18 cellular contexts compared by ENCODE assay signal in genomic region chr22:43238526-43239006, GRCh38.
"Had no signal": no experiment of that assay in that cellular context is flagged by ENCODE, and none has a peak within 500 bp of the region (broad histone marks: within the 10 kb centered on the region; RNA-seq: fewer than 3 reads in every experiment).

No MANE protein-coding gene starts in this region.

- H3K27ac ChIP-seq: colonic mucosa, dorsolateral prefrontal cortex, parathyroid adenoma, thyroid gland, WERI-Rb-1 had no signal

- H3K9me3 ChIP-seq: colonic mucosa, spleen, thyroid gland had no signal

- H3K36me3 ChIP-seq: colonic mucosa, spleen, thyroid gland, WERI-Rb-1 had no signal

- H3K27me3 ChIP-seq: colonic mucosa, spleen, thyroid gland had no signal

- H3K9me3 Mint-ChIP-seq: activated naive CD8-positive, alpha-beta T cell treated with anti-CD3 and anti-CD28 coated beads for 36 hours; effector memory CD8-positive, alpha-beta T cell; nephron; T-cell; T-helper 2 cell treated with Interferon-gamma antibody and Interleukin-4, amounts not matched to agents 5 μg/mL and 100 μg/mL, for 36 hours had no signal

- H3K36me3 Mint-ChIP-seq: activated naive CD8-positive, alpha-beta T cell treated with anti-CD3 and anti-CD28 coated beads for 36 hours; T-cell had no signal

- H2AFZ ChIP-seq: parathyroid adenoma had no signal

- H3K27ac Mint-ChIP-seq: activated CD8-positive, alpha-beta T cell treated with anti-CD3 and anti-CD28 coated beads, Interleukin-2, amount 10 ng/mL, durations not matched to agents 7 days and 5 days; activated naive CD8-positive, alpha-beta T cell treated with anti-CD3 and anti-CD28 coated beads for 36 hours; nephron; T-cell; T-helper 2 cell treated with Interferon-gamma antibody and Interleukin-4, amounts not matched to agents 5 μg/mL and 100 μg/mL, for 36 hours had no signal

- H3K4me1 ChIP-seq: colonic mucosa, parathyroid adenoma had no signal

- H3K4me1 Mint-ChIP-seq: activated naive CD8-positive, alpha-beta T cell treated with anti-CD3 and anti-CD28 coated beads for 36 hours; T-cell had no signal

- DNase-seq: activated CD4-positive, alpha-beta T cell treated with anti-CD3 and anti-CD28 coated beads for 1 hour; activated CD4-positive, alpha-beta T cell treated with anti-CD3 and anti-CD28 coated beads, Interleukin-2, amount 50 U/mL, for 1 hour; activated CD8-positive, alpha-beta T cell treated with anti-CD3 and anti-CD28 coated beads, Interleukin-2, amount 10 ng/mL, durations not matched to agents 7 days and 5 days; activated naive CD8-positive, alpha-beta T cell treated with anti-CD3 and anti-CD28 coated beads for 36 hours; activated T-cell treated with anti-CD3 and anti-CD28 coated beads, Interleukin-2, amount 50 U/mL, for 1 hour; colonic mucosa; dorsolateral prefrontal cortex; effector memory CD8-positive, alpha-beta T cell; spleen; stimulated activated CD4-positive, alpha-beta T cell treated with anti-CD3 and anti-CD28 coated beads, Interleukin-4, amount 100 ng/mL, for 1 hour; stimulated activated naive CD4-positive, alpha-beta T cell treated with Interleukin-2 at 50 U/mL for 16 hours; T-cell; thyroid gland; WERI-Rb-1 had no signal

- H3K9ac ChIP-seq: parathyroid adenoma had no signal

- H3K4me3 ChIP-seq: colonic mucosa, dorsolateral prefrontal cortex, spleen, thyroid gland had no signal

- H3K4me3 Mint-ChIP-seq: activated CD8-positive, alpha-beta T cell treated with anti-CD3 and anti-CD28 coated beads, Interleukin-2, amount 10 ng/mL, durations not matched to agents 7 days and 5 days; activated naive CD8-positive, alpha-beta T cell treated with anti-CD3 and anti-CD28 coated beads for 36 hours; effector memory CD8-positive, alpha-beta T cell; nephron; T-cell; T-helper 2 cell treated with Interferon-gamma antibody and Interleukin-4, amounts not matched to agents 5 μg/mL and 100 μg/mL, for 36 hours had no signal

- H3K79me2 ChIP-seq: parathyroid adenoma had no signal

- ATAC-seq: activated CD8-positive, alpha-beta T cell treated with anti-CD3 and anti-CD28 coated beads, Interleukin-2, amount 10 ng/mL, durations not matched to agents 7 days and 5 days; effector memory CD8-positive, alpha-beta T cell; esophagus mucosa; T-cell had no signal

- H3K27me3 Mint-ChIP-seq: activated naive CD8-positive, alpha-beta T cell treated with anti-CD3 and anti-CD28 coated beads for 36 hours had no signal
